In genomic region chr6:152142116-152142515, GRCh38 we compare ENCODE assay signal across 29 cellular contexts.
"Had no signal": no experiment of that assay in that cellular context is flagged by ENCODE, and none has a peak within 500 bp of the region (broad histone marks: within the 10 kb centered on the region; RNA-seq: fewer than 3 reads in every experiment).

No MANE protein-coding gene starts in this region.

- ATAC-seq: activated CD4-positive, alpha-beta T cell treated with anti-CD3 and anti-CD28 coated beads for 36 hours; activated naive CD4-positive, alpha-beta T cell treated with anti-CD3 and anti-CD28 coated beads, Interleukin-2, amount 50 U/mL, for 72 hours; activated T-cell treated with anti-CD3 and anti-CD28 coated beads, Interleukin-2, amount 50 U/mL, for 72 hours; esophagus mucosa; foreskin keratinocyte; gastrocnemius medialis had no signal

- H3K27me3 ChIP-seq: brain microvascular endothelial cell, dorsolateral prefrontal cortex, foreskin keratinocyte, gastrocnemius medialis, heart left ventricle had no signal

- H3K27ac Mint-ChIP-seq: activated CD4-positive, alpha-beta memory T cell treated with anti-CD3 and anti-CD28 coated beads for 36 hours; activated CD4-positive, alpha-beta T cell treated with anti-CD3 and anti-CD28 coated beads for 36 hours; activated CD4-positive, alpha-beta T cell treated with anti-CD3 and anti-CD28 coated beads, Interleukin-2, amount 10 ng/mL, durations not matched to agents 24 days and 14 days; activated naive CD4-positive, alpha-beta T cell treated with anti-CD3 and anti-CD28 coated beads, Interleukin-2, amount 10 ng/mL, durations not matched to agents 7 days and 5 days; activated naive CD4-positive, alpha-beta T cell treated with anti-CD3 and anti-CD28 coated beads, Interleukin-2, amount 50 U/mL, for 72 hours; activated naive CD8-positive, alpha-beta T cell treated with anti-CD3 and anti-CD28 coated beads, Interleukin-2, amount 10 ng/mL, durations not matched to agents 7 days and 5 days; activated T-cell treated with anti-CD3 and anti-CD28 coated beads, Interleukin-2, amount 50 U/mL, for 24 hours; activated T-cell treated with anti-CD3 and anti-CD28 coated beads, Interleukin-2, amount 50 U/mL, for 72 hours; dendritic cell treated with granulocyte-macrophage colony-stimulating factor and Interleukin-4, amounts not matched to agents 40 ng/mL and 50 ng/mL, for 4 days; endodermal cell had no signal

- H3K9me3 ChIP-seq: gastrocnemius medialis, heart left ventricle had no signal

- H3K4me3 Mint-ChIP-seq: activated CD4-positive, alpha-beta memory T cell treated with anti-CD3 and anti-CD28 coated beads for 36 hours; activated CD4-positive, alpha-beta T cell treated with anti-CD3 and anti-CD28 coated beads for 36 hours; activated CD4-positive, alpha-beta T cell treated with anti-CD3 and anti-CD28 coated beads, Interleukin-2, amount 10 ng/mL, durations not matched to agents 24 days and 14 days; activated naive CD4-positive, alpha-beta T cell treated with anti-CD3 and anti-CD28 coated beads, Interleukin-2, amount 10 ng/mL, durations not matched to agents 7 days and 5 days; activated naive CD8-positive, alpha-beta T cell treated with anti-CD3 and anti-CD28 coated beads, Interleukin-2, amount 10 ng/mL, durations not matched to agents 7 days and 5 days; activated T-cell treated with anti-CD3 and anti-CD28 coated beads, Interleukin-2, amount 50 U/mL, for 24 hours; activated T-cell treated with anti-CD3 and anti-CD28 coated beads, Interleukin-2, amount 50 U/mL, for 72 hours; central memory CD8-positive, alpha-beta T cell; dendritic cell treated with granulocyte-macrophage colony-stimulating factor and Interleukin-4, amounts not matched to agents 40 ng/mL and 50 ng/mL, for 4 days; endodermal cell had no signal

- H3K27me3 Mint-ChIP-seq: activated CD4-positive, alpha-beta memory T cell treated with anti-CD3 and anti-CD28 coated beads for 36 hours; activated CD4-positive, alpha-beta T cell treated with anti-CD3 and anti-CD28 coated beads for 36 hours; activated CD4-positive, alpha-beta T cell treated with anti-CD3 and anti-CD28 coated beads, Interleukin-2, amount 10 ng/mL, durations not matched to agents 24 days and 14 days; activated naive CD4-positive, alpha-beta T cell treated with anti-CD3 and anti-CD28 coated beads, Interleukin-2, amount 10 ng/mL, durations not matched to agents 7 days and 5 days; activated naive CD8-positive, alpha-beta T cell treated with anti-CD3 and anti-CD28 coated beads, Interleukin-2, amount 10 ng/mL, durations not matched to agents 7 days and 5 days; activated T-cell treated with anti-CD3 and anti-CD28 coated beads, Interleukin-2, amount 50 U/mL, for 24 hours; central memory CD8-positive, alpha-beta T cell; dendritic cell treated with granulocyte-macrophage colony-stimulating factor and Interleukin-4, amounts not matched to agents 40 ng/mL and 50 ng/mL, for 4 days had no signal

- H3K4me1 Mint-ChIP-seq: activated CD4-positive, alpha-beta T cell treated with anti-CD3 and anti-CD28 coated beads, Interleukin-2, amount 10 ng/mL, durations not matched to agents 24 days and 14 days; activated naive CD4-positive, alpha-beta T cell treated with anti-CD3 and anti-CD28 coated beads, Interleukin-2, amount 10 ng/mL, durations not matched to agents 7 days and 5 days; endodermal cell had no signal

- DNase-seq: activated CD4-positive, alpha-beta memory T cell treated with anti-CD3 and anti-CD28 coated beads for 36 hours; activated CD4-positive, alpha-beta T cell treated with anti-CD3 and anti-CD28 coated beads for 36 hours; activated CD4-positive, alpha-beta T cell treated with anti-CD3 and anti-CD28 coated beads, Interleukin-2, amount 10 ng/mL, durations not matched to agents 24 days and 14 days; activated CD4-positive, CD25-positive, alpha-beta regulatory T cell; activated CD4-positive, CD25-positive, alpha-beta regulatory T cell treated with anti-CD3 and anti-CD28 coated beads, Interleukin-2, amount 50 U/mL, for 72 hours; activated CD8-positive, alpha-beta memory T cell treated with anti-CD3 and anti-CD28 coated beads, Interleukin-2, amount 50 U/mL, for 48 hours; activated gamma-delta T cell; activated naive CD4-positive, alpha-beta T cell; activated naive CD4-positive, alpha-beta T cell treated with anti-CD3 and anti-CD28 coated beads, Interleukin-2, amount 10 ng/mL, durations not matched to agents 7 days and 5 days; activated naive CD8-positive, alpha-beta T cell treated with anti-CD3 and anti-CD28 coated beads, Interleukin-2, amount 10 ng/mL, durations not matched to agents 7 days and 5 days; activated T-cell treated with anti-CD3 and anti-CD28 coated beads for 4 hours; activated T-cell treated with anti-CD3 and anti-CD28 coated beads, Interleukin-2, amount 50 U/mL, for 24 hours; activated T-cell treated with anti-CD3 and anti-CD28 coated beads, Interleukin-2, amount 50 U/mL, for 72 hours; amniotic stem cell; anterior cingulate cortex; brain microvascular endothelial cell; dorsolateral prefrontal cortex; effector memory CD4-positive, alpha-beta T cell; endodermal cell; foreskin keratinocyte; gastrocnemius medialis; glutamatergic neuron; heart left ventricle; T-helper 2 cell had no signal

- H3K27ac ChIP-seq: brain microvascular endothelial cell, coronary artery, dorsolateral prefrontal cortex, foreskin keratinocyte had no signal

- H3K4me3 ChIP-seq: coronary artery, dorsolateral prefrontal cortex, gastrocnemius medialis, heart left ventricle had no signal

- H3K9me3 Mint-ChIP-seq: activated CD4-positive, alpha-beta memory T cell treated with anti-CD3 and anti-CD28 coated beads for 36 hours; activated CD4-positive, alpha-beta T cell treated with anti-CD3 and anti-CD28 coated beads, Interleukin-2, amount 10 ng/mL, durations not matched to agents 24 days and 14 days; activated naive CD4-positive, alpha-beta T cell treated with anti-CD3 and anti-CD28 coated beads, Interleukin-2, amount 10 ng/mL, durations not matched to agents 7 days and 5 days; activated naive CD4-positive, alpha-beta T cell treated with anti-CD3 and anti-CD28 coated beads, Interleukin-2, amount 50 U/mL, for 72 hours; activated naive CD8-positive, alpha-beta T cell treated with anti-CD3 and anti-CD28 coated beads, Interleukin-2, amount 10 ng/mL, durations not matched to agents 7 days and 5 days; activated T-cell treated with anti-CD3 and anti-CD28 coated beads, Interleukin-2, amount 50 U/mL, for 24 hours; activated T-cell treated with anti-CD3 and anti-CD28 coated beads, Interleukin-2, amount 50 U/mL, for 72 hours; central memory CD8-positive, alpha-beta T cell; dendritic cell treated with granulocyte-macrophage colony-stimulating factor and Interleukin-4, amounts not matched to agents 40 ng/mL and 50 ng/mL, for 4 days; endodermal cell had no signal
